ENCODE assay signal across 8 cellular contexts in the genomic region with DNA sequence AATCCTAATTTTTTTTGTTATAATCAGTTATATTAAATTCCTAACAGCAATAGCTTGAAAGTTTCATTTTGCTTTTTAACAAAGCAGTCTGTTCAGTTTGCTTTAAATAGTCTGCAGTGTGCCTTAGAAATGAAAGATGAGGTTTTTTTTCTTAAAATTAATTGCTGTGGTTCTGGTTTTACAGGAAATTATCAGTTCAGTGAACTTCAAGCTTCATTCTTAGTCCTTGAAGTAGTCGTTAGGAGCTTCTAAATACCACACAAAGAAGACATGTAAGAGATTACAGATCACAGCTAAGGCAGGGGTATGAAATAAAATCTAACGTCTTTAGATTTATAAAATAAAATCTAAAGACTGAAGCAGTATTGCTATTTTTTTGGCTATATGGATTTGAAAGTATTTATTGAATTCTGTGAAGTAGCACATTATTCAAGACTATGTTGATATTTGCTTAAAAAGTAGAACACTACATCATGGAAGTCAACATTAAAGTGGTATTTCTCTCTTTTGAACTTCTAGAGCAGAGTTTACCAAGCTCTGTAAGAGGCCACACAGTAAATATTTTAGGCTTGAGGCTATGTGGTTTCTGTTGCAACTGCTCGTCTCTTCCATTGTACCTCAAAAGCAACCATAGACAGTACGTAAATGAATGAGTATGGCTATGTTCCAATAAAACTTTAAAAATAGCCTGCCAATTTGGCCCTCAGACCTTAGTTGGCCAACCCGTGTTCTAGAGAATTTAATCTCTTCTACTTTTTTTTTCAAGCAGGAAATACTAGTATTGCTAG. TPM values are rescaled to one million over a fixed set of nuclear protein-coding genes. Genes with fewer than 3 reads are reported as not detected.
DNase-seq lines count a peak whose midpoint lies in the region; ATAC-seq and TF ChIP-seq lines count a peak whose summit lies in the region.

No MANE protein-coding gene starts in this region.

- H3K9me2 ChIP-seq in SK-N-SH (no peaks in the 10 kb centered on the region), OCI-LY7 (ENCODE audit: insufficient read depth, low read length) (no peaks in the 10 kb centered on the region)

- H2AFZ ChIP-seq in SK-N-SH (ENCODE audit: low read depth) (no peak overlapping the region), OCI-LY7 (ENCODE audit: low read length) (no peak overlapping the region)

- peak overlapping the region; percentile 90 for H3K27ac Mint-ChIP-seq in activated CD4-positive, alpha-beta T cell treated with anti-CD3 and anti-CD28 coated beads for 36 hours
- H3K27ac Mint-ChIP-seq in stimulated activated naive CD8-positive, alpha-beta T cell treated with anti-CD3 and anti-CD28 coated beads, Interleukin-15, Interleukin-2, amounts not matched to agents 100 ng/mL and 50 ng/mL, for 24 hours: peak overlapping the region; percentile 91

- intact Hi-C loops in activated CD4-positive, alpha-beta T cell treated with anti-CD3 and anti-CD28 coated beads for 36 hours (cut with DNase I, micrococcal nuclease): no loop called here
- intact Hi-C loops in OCI-LY7 (cut with micrococcal nuclease; ENCODE audit: unreplicated experiment): no loop called here

- peaks cover 15 to 16% of the 10 kb centered on the region in 2 experiments; a peak in 3 of 4 replicates for H3K4me1 ChIP-seq in SK-N-SH (ENCODE audit: control insufficient read depth in 1 of 2, insufficient read depth in 2 of 2, low read depth in 1 of 2, low read length in 1 of 2)
- H3K4me1 ChIP-seq in OCI-LY7 (ENCODE audit: insufficient read depth, low read length, poor library complexity, severe bottlenecking): peaks cover 21% of the 10 kb centered on the region

- H3K36me3 ChIP-seq in SK-N-SH (replicated peaks in 1 of 2; ENCODE audit: control insufficient read depth in 1 of 2, insufficient read depth in 2 of 2, low read length in 1 of 2) (peaks cover 5 to 10% of the 10 kb centered on the region in 2 experiments), OCI-LY7 (ENCODE audit: insufficient read depth, low read length) (peaks cover 37% of the 10 kb centered on the region)

- peak overlapping the region; percentile 19 for H3K4me3 Mint-ChIP-seq in activated CD4-positive, alpha-beta T cell treated with anti-CD3 and anti-CD28 coated beads for 36 hours
- H3K4me3 Mint-ChIP-seq in stimulated activated naive CD8-positive, alpha-beta T cell treated with anti-CD3 and anti-CD28 coated beads, Interleukin-15, Interleukin-2, amounts not matched to agents 100 ng/mL and 50 ng/mL, for 24 hours: peak overlapping the region; percentile 72

- H3K79me2 ChIP-seq in SK-N-SH (ENCODE audit: insufficient read depth) (peaks cover 33% of the 10 kb centered on the region), OCI-LY7 (ENCODE audit: insufficient read depth, low read depth, low read length) (peaks cover 14% of the 10 kb centered on the region; the same call in 1 of the 2 replicates)

- no peaks in the 10 kb centered on the region for H3K27me3 Mint-ChIP-seq in activated CD4-positive, alpha-beta T cell treated with anti-CD3 and anti-CD28 coated beads for 36 hours
- no peaks in the 10 kb centered on the region for H3K27me3 Mint-ChIP-seq in stimulated activated naive CD8-positive, alpha-beta T cell treated with anti-CD3 and anti-CD28 coated beads, Interleukin-15, Interleukin-2, amounts not matched to agents 100 ng/mL and 50 ng/mL, for 24 hours

- H3K4me3 ChIP-seq in SK-N-SH (ENCODE audit: low read depth in 2 of 2, low read length in 1 of 2) (no peak overlapping the region), foreskin fibroblast (ENCODE audit: low read depth in 1 of 2, low read length in 2 of 2) (no peak overlapping the region), OCI-LY7 (ENCODE audit: low read depth, low read length, poor library complexity, severe bottlenecking) (no peak overlapping the region)

- H3K9me3 ChIP-seq in SK-N-SH (no peaks in the 10 kb centered on the region), OCI-LY7 (ENCODE audit: low read length) (no peaks in the 10 kb centered on the region)

- no peak for TF ChIP-seq EP300 in SK-N-SH (IDR thresholded peaks at IDR 0.05; ENCODE audit: borderline replicate concordance in 1 of 2, low read depth in 1 of 2, low read length in 1 of 2)

- no peaks in the 10 kb centered on the region for H3K9me3 Mint-ChIP-seq in activated CD4-positive, alpha-beta T cell treated with anti-CD3 and anti-CD28 coated beads for 36 hours (ENCODE audit: low read depth)
- no peaks in the 10 kb centered on the region for H3K9me3 Mint-ChIP-seq in stimulated activated naive CD8-positive, alpha-beta T cell treated with anti-CD3 and anti-CD28 coated beads, Interleukin-15, Interleukin-2, amounts not matched to agents 100 ng/mL and 50 ng/mL, for 24 hours

- no peaks in the 10 kb centered on the region; the same call in 1 of the 2 replicates for H4K20me1 ChIP-seq in SK-N-SH (ENCODE audit: insufficient read depth)
- no peaks in the 10 kb centered on the region for H4K20me1 ChIP-seq in OCI-LY7 (ENCODE audit: insufficient read depth, low read length)

- WGBS in SK-N-SH (ENCODE audit: low lambda C conversion rate): 34% methylated on average over 4 of the region's 5 CpGs

- CTCF ChIA-PET in activated CD4-positive, alpha-beta T cell treated with anti-CD3 and anti-CD28 coated beads for 36 hours (lab: Charles Lee): interaction anchor here (0.8 to 2.1 kb wide), 3 partner anchors 12 to 626 kb away, joined by 3 to 8 read pairs (median 5); no protein-coding TSS in a partner anchor
- CTCF ChIA-PET in SK-N-SH (lab: Yijun Ruan, JAX): interaction anchor here (0.9 to 2.0 kb wide), 5 partner anchors 10 to 342 kb away, joined by 3 to 10 read pairs (median 3); no protein-coding TSS in a partner anchor
- CTCF ChIA-PET in OCI-LY7 (lab: Charles Lee; ENCODE audit: unreplicated experiment): interaction anchor here (1.8 kb wide), 1 partner anchor 11 kb away, joined by 4 read pairs; no protein-coding TSS in a partner anchor

- H3K4me1 Mint-ChIP-seq in activated CD4-positive, alpha-beta T cell treated with anti-CD3 and anti-CD28 coated beads for 36 hours: peaks cover 44% of the 10 kb centered on the region
- H3K4me1 Mint-ChIP-seq in stimulated activated naive CD8-positive, alpha-beta T cell treated with anti-CD3 and anti-CD28 coated beads, Interleukin-15, Interleukin-2, amounts not matched to agents 100 ng/mL and 50 ng/mL, for 24 hours (ENCODE audit: low read depth): peaks cover 59% of the 10 kb centered on the region

- H3K4me2 ChIP-seq in SK-N-SH: peak overlapping the region; percentile 47
- no peak overlapping the region for H3K4me2 ChIP-seq in OCI-LY7 (ENCODE audit: low read length)

- peak; percentile 80 for ATAC-seq in activated CD4-positive, alpha-beta T cell treated with anti-CD3 and anti-CD28 coated beads for 36 hours
- ATAC-seq in HG03039 (IDR thresholded peaks at IDR 0.05; ENCODE audit: unreplicated experiment): peak; percentile 47

- DNase-seq in activated CD4-positive, alpha-beta T cell treated with anti-CD3 and anti-CD28 coated beads for 36 hours: no peak
- no peak for DNase-seq in activated CD4-positive, alpha-beta T cell treated with anti-CD3 and anti-CD28 coated beads for 48 hours
- DNase-seq in SK-N-SH: no peak
- DNase-seq in foreskin fibroblast: peak; percentile 69 to 77
- no peak for DNase-seq in OCI-LY7 (ENCODE audit: low spot score)
- DNase-seq in activated CD8-positive, alpha-beta memory T cell treated with anti-CD3 and anti-CD28 coated beads, Interleukin-2, amount 50 U/mL, for 4 hours: no peak

- H3K36me3 Mint-ChIP-seq in activated CD4-positive, alpha-beta T cell treated with anti-CD3 and anti-CD28 coated beads for 36 hours (ENCODE audit: low read depth): peaks cover 19% of the 10 kb centered on the region
- peaks cover 28% of the 10 kb centered on the region for H3K36me3 Mint-ChIP-seq in stimulated activated naive CD8-positive, alpha-beta T cell treated with anti-CD3 and anti-CD28 coated beads, Interleukin-15, Interleukin-2, amounts not matched to agents 100 ng/mL and 50 ng/mL, for 24 hours (ENCODE audit: low read depth)

- peaks cover 15% of the 10 kb centered on the region for H3F3A ChIP-seq in SK-N-SH (replicated peaks; ENCODE audit: insufficient read depth)

- H3K27ac ChIP-seq in SK-N-SH (ENCODE audit: low read depth in 2 of 2, low read length in 1 of 2): peak overlapping the region in 1 of 2 experiments; percentile 66; a peak in 3 of 4 replicates
- no peak overlapping the region for H3K27ac ChIP-seq in OCI-LY7 (ENCODE audit: low read depth, low read length, poor library complexity, severe bottlenecking)

- no peaks in the 10 kb centered on the region for H3K27me3 ChIP-seq in SK-N-SH (ENCODE audit: insufficient read depth)

- TF ChIP-seq CTCF in SK-N-SH (IDR thresholded peaks at IDR 0.05) (no peak), foreskin fibroblast (IDR thresholded peaks at IDR 0.05; ENCODE audit: low read depth, low read length) (no peak), OCI-LY7 (conservative IDR thresholded peaks at IDR 0.05; ENCODE audit: low read length) (no peak)

- no peak for TF ChIP-seq RAD21 in SK-N-SH (IDR thresholded peaks at IDR 0.05; ENCODE audit: low read length)

- H3K9ac ChIP-seq in SK-N-SH: no peak overlapping the region

- no TSS peak for BruUV-seq in OCI-LY7 (replicated peaks; lab: Mats Ljungman, UMichigan)

- POLR2A ChIA-PET in activated CD4-positive, alpha-beta T cell treated with anti-CD3 and anti-CD28 coated beads for 36 hours (lab: Charles Lee): no interaction called here
- POLR2A ChIA-PET in SK-N-SH (lab: Yijun Ruan, JAX) (no interaction called here), OCI-LY7 (lab: Charles Lee) (interaction anchor here (0.5 to 1.4 kb wide), 7 partner anchors 9 to 1140 kb away, joined by 3 to 6 read pairs (median 4); no protein-coding TSS in a partner anchor)

TF ChIP-seq in SK-N-SH, 30 proteins besides CTCF, POLR2A, EP300 and RAD21:
- TF ChIP-seq MEF2A (IDR thresholded peaks at IDR 0.05; ENCODE audit: borderline replicate concordance, low read depth) (peak; percentile 31; the same call in 1 of the 2 replicates), NRF1 (IDR thresholded peaks at IDR 0.05; ENCODE audit: low read depth, low read length) (no peak)

RNA-seq across cellular contexts. Expression of gene PPP1R21, which starts 7.9 kb away (rescaled TPM):
- 10 to 100 TPM; 22.1 to 23.3 TPM for total RNA-seq in activated CD4-positive, alpha-beta T cell treated with anti-CD3 and anti-CD28 coated beads for 36 hours
- polyA plus RNA-seq in SK-N-SH (2012; rRNA removed): 9.1 and 12.2 TPM in 2 replicates
- polyA plus RNA-seq in SK-N-SH (2012; cell fraction: cytosol; rRNA removed): 12.5 and 15.3 TPM in 2 replicates
- 20.3 and 21.2 TPM in 2 replicates for polyA plus RNA-seq in SK-N-SH (2012; cell fraction: nucleus; rRNA removed)
- 12.7 and 13.6 TPM in 2 replicates for total RNA-seq in OCI-LY7 (2014; rRNA removed; shearing (Covaris generic))
- 21.0 and 27.2 TPM in 2 replicates for total RNA-seq in OCI-LY7 (2022)

Comparison
In these comparisons a context has a peak if more than half of its experiments do, and no peak if none do; other contexts are left out.
1. DNase-seq: peak in foreskin fibroblast (2 of 2); none in activated CD4-positive, alpha-beta T cell treated with anti-CD3 and anti-CD28 coated beads for 36 hours (single experiment), activated CD4-positive, alpha-beta T cell treated with anti-CD3 and anti-CD28 coated beads for 48 hours (single experiment), SK-N-SH (single experiment), OCI-LY7 (single experiment) and activated CD8-positive, alpha-beta memory T cell treated with anti-CD3 and anti-CD28 coated beads, Interleukin-2, amount 50 U/mL, for 4 hours (single experiment).